Comparison of ENCODE assay signal across 21 cellular contexts in genomic region chr5:112974901-112975300, GRCh38. TPM values are rescaled to one million over a fixed set of nuclear protein-coding genes. Genes with fewer than 3 reads are reported as not detected.
A peak's percentile ranks its signal among the peaks of the same experiment; 100 is the strongest.
DNase-seq lines count a peak whose midpoint lies in the region; ATAC-seq and TF ChIP-seq lines count a peak whose summit lies in the region.
"Had no signal": no experiment of that assay in that cellular context is flagged by ENCODE, and none has a peak within 500 bp of the region (broad histone marks: within the 10 kb centered on the region; RNA-seq: fewer than 3 reads in every experiment).

No MANE protein-coding gene starts in this region.

- H3K4me1 ChIP-seq in mammary epithelial cell (ENCODE audit: insufficient read depth, low read length) (peaks cover 10% of the 10 kb centered on the region), osteoblast (ENCODE audit: insufficient read depth, low read length) (peaks cover 10% of the 10 kb centered on the region), tibial artery (peaks cover 0 to 27% (median 8%) of the 10 kb centered on the region in 4 donors)

- intact Hi-C loops in activated CD4-positive, alpha-beta T cell treated with anti-CD3 and anti-CD28 coated beads, Interleukin-2, amount 10 ng/mL, durations not matched to agents 24 days and 14 days (cut with micrococcal nuclease), result loop anchor here (5.0 kb wide), 3 partner anchors 98 to 537 kb away; partner anchors contain the start of gene YTHDC2
- intact Hi-C loops in mammary epithelial cell (cut with micrococcal nuclease) (no loop called here), tibial artery (cut with DNase I; ENCODE audit: low total_unique reads) (loop anchor here (5.0 kb wide), 1 partner anchor 53 kb away; the partner anchor contains the start of gene REEP5)

- in situ Hi-C loops in mammary epithelial cell (cut with MboI; ENCODE audit: low sequenced_read_pairs in 2 of 2), result loop anchor here in 1 of 2 donors (25.0 kb wide), 1 partner anchor 537 kb away; the partner anchor contains the start of gene YTHDC2

- H4K20me1 ChIP-seq in mammary epithelial cell (ENCODE audit: insufficient read depth, low read length) (no peaks in the 10 kb centered on the region), osteoblast (ENCODE audit: insufficient read depth, low read length) (no peaks in the 10 kb centered on the region)

- WGBS in mammary epithelial cell (ENCODE audit: low coverage, missing lambda C conversion rate), result 79% methylated on average over 1 of the region's 1 CpG

- BruUV-seq in mammary epithelial cell (replicated peaks; lab: Mats Ljungman, UMichigan), result no TSS peak

- H3K4me3 Mint-ChIP-seq in activated CD4-positive, alpha-beta T cell treated with anti-CD3 and anti-CD28 coated beads, Interleukin-2, amount 10 ng/mL, durations not matched to agents 24 days and 14 days, result peak overlapping the region; percentile 93

- H3K27ac Mint-ChIP-seq in activated CD4-positive, alpha-beta T cell treated with anti-CD3 and anti-CD28 coated beads, Interleukin-2, amount 10 ng/mL, durations not matched to agents 24 days and 14 days, result no peak overlapping the region

- H3K79me2 ChIP-seq in mammary epithelial cell (ENCODE audit: insufficient read depth, low read length), result peaks cover 33% of the 10 kb centered on the region
- H3K79me2 ChIP-seq in osteoblast (ENCODE audit: insufficient read depth, low read length), result peaks cover 33% of the 10 kb centered on the region

- H3K36me3 ChIP-seq in mammary epithelial cell (ENCODE audit: insufficient read depth, low read length) (no peaks in the 10 kb centered on the region), osteoblast (ENCODE audit: insufficient read depth, low read length) (no peaks in the 10 kb centered on the region), tibial artery (no peaks in the 10 kb centered on the region)
- H3K36me3 ChIP-seq: lower lobe of right lung, upper lobe of left lung had no signal

- peaks cover 10% of the 10 kb centered on the region for H3K36me3 Mint-ChIP-seq in activated CD4-positive, alpha-beta T cell treated with anti-CD3 and anti-CD28 coated beads, Interleukin-2, amount 10 ng/mL, durations not matched to agents 24 days and 14 days (ENCODE audit: low read depth)

- no peak for ATAC-seq in HG03520 (IDR thresholded peaks at IDR 0.05; ENCODE audit: unreplicated experiment)
- no peak for ATAC-seq in HG02884 (IDR thresholded peaks at IDR 0.05; ENCODE audit: unreplicated experiment)
- ATAC-seq: lower lobe of right lung had no signal

- no peaks in the 10 kb centered on the region for H3K27me3 Mint-ChIP-seq in activated CD4-positive, alpha-beta T cell treated with anti-CD3 and anti-CD28 coated beads, Interleukin-2, amount 10 ng/mL, durations not matched to agents 24 days and 14 days
- H3K27me3 Mint-ChIP-seq: activated B cell treated with CpG ODN at 0.5 μM for 24 hours; stimulated activated naive CD8-positive, alpha-beta T cell treated with anti-CD3 and anti-CD28 coated beads, Interleukin-15, Interleukin-2, amounts not matched to agents 100 ng/mL and 50 ng/mL, for 24 hours had no signal

- H3K27me3 ChIP-seq in mammary epithelial cell (ENCODE audit: insufficient read depth, low read length) (no peaks in the 10 kb centered on the region), osteoblast (ENCODE audit: insufficient read depth, low read length) (no peaks in the 10 kb centered on the region), tibial artery (no peaks in the 10 kb centered on the region)
- H3K27me3 ChIP-seq: BLaER1 treated with 17β-estradiol and CSF1 and Interleukin-3, amounts not matched to agents 10 nM and 100 nM; upper lobe of left lung had no signal

- TF ChIP-seq CTCF in mammary epithelial cell (conservative IDR thresholded peaks at IDR 0.05 in 1 of 2, IDR thresholded peaks at IDR 0.05 in 1 of 2; ENCODE audit: extremely low read depth in 1 of 2, insufficient read depth in 1 of 2, low read depth in 1 of 2, low read length in 2 of 2) (no peak), osteoblast (IDR thresholded peaks at IDR 0.05; ENCODE audit: extremely low read depth, low read depth, low read length) (no peak), tibial artery (IDR thresholded peaks at IDR 0.05) (no peak)

- peaks cover 27% of the 10 kb centered on the region for H3K4me1 Mint-ChIP-seq in activated CD4-positive, alpha-beta T cell treated with anti-CD3 and anti-CD28 coated beads, Interleukin-2, amount 10 ng/mL, durations not matched to agents 24 days and 14 days

- peak overlapping the region; percentile 26 for H2AFZ ChIP-seq in mammary epithelial cell (ENCODE audit: low read depth, low read length)
- peak overlapping the region; percentile 32 for H2AFZ ChIP-seq in osteoblast (ENCODE audit: low read length)

- H3K9me3 ChIP-seq in mammary epithelial cell (replicated peaks; ENCODE audit: insufficient read depth, low read length) (no peaks in the 10 kb centered on the region), osteoblast (ENCODE audit: low read depth, low read length) (no peaks in the 10 kb centered on the region), tibial artery (no peaks in the 10 kb centered on the region)
- H3K9me3 ChIP-seq: lower lobe of right lung, upper lobe of left lung had no signal

- no peaks in the 10 kb centered on the region for H3K9me3 Mint-ChIP-seq in activated CD4-positive, alpha-beta T cell treated with anti-CD3 and anti-CD28 coated beads, Interleukin-2, amount 10 ng/mL, durations not matched to agents 24 days and 14 days
- H3K9me3 Mint-ChIP-seq: activated B cell treated with CpG ODN at 0.5 μM for 24 hours; endodermal cell; stimulated activated naive CD8-positive, alpha-beta T cell treated with anti-CD3 and anti-CD28 coated beads, Interleukin-15, Interleukin-2, amounts not matched to agents 100 ng/mL and 50 ng/mL, for 24 hours had no signal

- DNase-seq in activated CD4-positive, alpha-beta T cell treated with anti-CD3 and anti-CD28 coated beads, Interleukin-2, amount 10 ng/mL, durations not matched to agents 24 days and 14 days, result no peak
- DNase-seq in activated CD4-positive, alpha-beta T cell treated with anti-CD3 and anti-CD28 coated beads for 48 hours, result no peak
- peak; percentile 62 for DNase-seq in NCI-H226
- no peak for DNase-seq in mammary epithelial cell
- no peak for DNase-seq in osteoblast (ENCODE audit: insufficient read length, low spot score, missing footprints)
- no peak for DNase-seq in tibial artery
- DNase-seq: activated B cell treated with CpG ODN at 0.5 μM for 24 hours; activated gamma-delta T cell treated with Interleukin-2 at 50 U/mL for 16 hours; DMS153; endodermal cell; H7; lower lobe of right lung; NCI-H2107; NCI-H526; SHP77 treated with DMSO at 0.1 percent for 48 hours; stimulated activated CD4-positive, alpha-beta T cell treated with anti-CD3 and anti-CD28 coated beads, Interleukin-2, amount 100 ng/mL, for 24 hours; upper lobe of left lung had no signal

- CTCF ChIA-PET in mammary epithelial cell (lab: Charles Lee; ENCODE audit: low non-redundant PET), result no interaction called here

- dilution Hi-C loops in mammary epithelial cell (cut with HindIII; ENCODE audit: low sequenced_read_pairs), result loop anchor here (10.0 kb wide), 1 partner anchor 110 kb away; the partner anchor contains the start of gene SRP19

- H3K27ac ChIP-seq in mammary epithelial cell (ENCODE audit: insufficient read depth, low read depth, low read length), result no peak overlapping the region
- no peak overlapping the region for H3K27ac ChIP-seq in osteoblast (ENCODE audit: low read depth, low read length)
- H3K27ac ChIP-seq in tibial artery, result no peak overlapping the region
- H3K27ac ChIP-seq: BLaER1 treated with 17β-estradiol and CSF1 and Interleukin-3, amounts not matched to agents 10 nM and 100 nM; lower lobe of right lung had no signal

- H3K4me2 ChIP-seq in mammary epithelial cell (ENCODE audit: insufficient read depth, low read depth, low read length) (no peak overlapping the region), osteoblast (ENCODE audit: insufficient read depth, low read length) (no peak overlapping the region)
- H3K4me2 ChIP-seq: BLaER1 treated with 17β-estradiol and CSF1 and Interleukin-3, amounts not matched to agents 10 nM and 100 nM had no signal

- H3K4me3 ChIP-seq in mammary epithelial cell (replicated peaks in 1 of 3; ENCODE audit: insufficient read depth in 1 of 3, low read depth in 2 of 3, low read length in 3 of 3) (no peak overlapping the region), osteoblast (ENCODE audit: insufficient read depth, low read length) (no peak overlapping the region), tibial artery (no peak overlapping the region)
- H3K4me3 ChIP-seq: lower lobe of right lung, upper lobe of left lung had no signal

- no peak overlapping the region for H3K9ac ChIP-seq in mammary epithelial cell (ENCODE audit: insufficient read depth, low read length)
- H3K9ac ChIP-seq: BLaER1 treated with 17β-estradiol and CSF1 and Interleukin-3, amounts not matched to agents 10 nM and 100 nM had no signal

RNA-seq across cellular contexts. Expression of gene DCP2, which starts 1.7 kb away (rescaled TPM):
- total RNA-seq in activated CD4-positive, alpha-beta T cell treated with anti-CD3 and anti-CD28 coated beads, Interleukin-2, amount 10 ng/mL, durations not matched to agents 24 days and 14 days, result 73.6 and 78.8 TPM in 2 replicates
- 10 to 100 TPM; 28.3 to 31.7 TPM for total RNA-seq in mammary epithelial cell
- polyA plus RNA-seq in mammary epithelial cell, result 9.0 TPM
- polyA minus RNA-seq in mammary epithelial cell, result 10.7 TPM
- 27.9 and 31.5 TPM in 2 replicates for total RNA-seq in osteoblast

RNA-seq across cellular contexts. Expression of gene REEP5, which starts 52.9 kb away (rescaled TPM):
- 74.4 and 75.3 TPM in 2 replicates for total RNA-seq in activated CD4-positive, alpha-beta T cell treated with anti-CD3 and anti-CD28 coated beads, Interleukin-2, amount 10 ng/mL, durations not matched to agents 24 days and 14 days
- total RNA-seq in mammary epithelial cell, result 100 to 1,000 TPM in 1 of 2 donors, 10 to 100 TPM in 1; 60.7 to 102 TPM
- polyA plus RNA-seq in mammary epithelial cell, result 154 TPM
- 330 TPM for polyA minus RNA-seq in mammary epithelial cell
- total RNA-seq in osteoblast, result 37.3 and 38.0 TPM in 2 replicates
